23 cellular contexts compared by ENCODE assay signal in genomic region chr9:124708070-124708469, GRCh38.
DNase-seq lines count a peak whose midpoint lies in the region; ATAC-seq and TF ChIP-seq lines count a peak whose summit lies in the region.
"Had no signal": no experiment of that assay in that cellular context is flagged by ENCODE, and none has a peak within 500 bp of the region (broad histone marks: within the 10 kb centered on the region; RNA-seq: fewer than 3 reads in every experiment).

No MANE protein-coding gene starts in this region.

- no peak overlapping the region for H3K23ac ChIP-seq in mesenchymal stem cell (ENCODE audit: low read length in 2 of 2)

- 0 out of 2 replicates have a peak, but pooled peaks have one; percentile 5 for ATAC-seq in PC-3
- ATAC-seq: left ventricle myocardium superior, Right ventricle myocardium inferior had no signal

- H3K79me1 ChIP-seq in mesenchymal stem cell (replicated peaks; ENCODE audit: low read length, poor library complexity, severe bottlenecking) = peaks cover 25% of the 10 kb centered on the region

- peak overlapping the region in 1 of 2 experiments; percentile 33 for H3K18ac ChIP-seq in mesenchymal stem cell (ENCODE audit: low read depth in 1 of 2, low read length in 2 of 2)

- H3K9ac ChIP-seq in PC-3 (ENCODE audit: low read length) (peak overlapping the region; percentile 57), colonic mucosa (ENCODE audit: low read depth in 2 of 2, low read length in 2 of 2) (peak overlapping the region; percentile 30 to 66), mesenchymal stem cell (ENCODE audit: low read length) (no peak overlapping the region)

- intact Hi-C loops in PC-3 (cut with micrococcal nuclease) (no loop called here), colonic mucosa (cut with DNase I) (no loop called here), A673 (cut with micrococcal nuclease; ENCODE audit: unreplicated experiment) (no loop called here), spleen (cut with DNase I; ENCODE audit: low total_unique reads) (no loop called here)

- CTCF ChIA-PET in PC-3 (lab: Charles Lee) (interaction anchor here (2.0 kb wide), 1 partner anchor 156 kb away, joined by 9 read pairs; no protein-coding TSS in a partner anchor), A673 (lab: Charles Lee) (interaction anchor here (1.2 kb wide), 1 partner anchor 91 kb away, joined by 4 read pairs; no protein-coding TSS in a partner anchor)

- no peak overlapping the region for H2BK5ac ChIP-seq in mesenchymal stem cell (ENCODE audit: low read depth, low read length, poor library complexity, severe bottlenecking)

- H3K4me3 ChIP-seq in AG10803 (ENCODE audit: low read length) = no peak overlapping the region
- H3K4me3 ChIP-seq in PC-3 (ENCODE audit: low read length) = no peak overlapping the region
- no peak overlapping the region for H3K4me3 ChIP-seq in colonic mucosa
- H3K4me3 ChIP-seq in mesenchymal stem cell (ENCODE audit: insufficient read depth in 1 of 2, low read depth in 1 of 2, low read length in 2 of 2) = no peak overlapping the region
- H3K4me3 ChIP-seq in A673 (ENCODE audit: low read depth, low read length, poor library complexity, severe bottlenecking) = no peak overlapping the region
- no peak overlapping the region for H3K4me3 ChIP-seq in spleen
- H3K4me3 ChIP-seq: prostate gland, sigmoid colon, uterus had no signal

- no peaks in the 10 kb centered on the region for H3K79me2 ChIP-seq in PC-3 (ENCODE audit: low read length)

- POLR2A ChIA-PET in PC-3 (lab: Charles Lee; ENCODE audit: unreplicated experiment) (no interaction called here), A673 (lab: Charles Lee; ENCODE audit: low non-redundant PET) (no interaction called here)

- H4K91ac ChIP-seq in mesenchymal stem cell (ENCODE audit: low read length) = no peak overlapping the region

- H2BK15ac ChIP-seq in mesenchymal stem cell (ENCODE audit: low read depth, poor library complexity, severe bottlenecking) = peak overlapping the region; percentile 83

- no peaks in the 10 kb centered on the region for H4K20me1 ChIP-seq in PC-3 (ENCODE audit: low read length)

- WGBS in mesenchymal stem cell = 100% methylated on average over 1 of the region's 2 CpGs
- WGBS in spleen, 5 donors = 71 to 96% (median 90%) methylated on average over 2 of the region's 2 CpGs

- H3K27ac ChIP-seq in PC-3 (ENCODE audit: low read length) = peak overlapping the region; percentile 79
- H3K27ac ChIP-seq in colonic mucosa = peak overlapping the region; percentile 61
- H3K27ac ChIP-seq in mesenchymal stem cell (ENCODE audit: low read length, poor library complexity, severe bottlenecking) = no peak overlapping the region
- H3K27ac ChIP-seq in A673 (ENCODE audit: low read depth, low read length, poor library complexity, severe bottlenecking) = no peak overlapping the region
- H3K27ac ChIP-seq in spleen = no peak overlapping the region
- H3K27ac ChIP-seq: foreskin keratinocyte, prostate gland, sigmoid colon, uterus had no signal

- H3F3A ChIP-seq in PC-3 (ENCODE audit: low read length, unreplicated experiment) = no peaks in the 10 kb centered on the region

- H3K4ac ChIP-seq in mesenchymal stem cell (ENCODE audit: low read depth in 1 of 2, low read length in 2 of 2) = no peak overlapping the region

- H3K36me3 ChIP-seq in PC-3 (ENCODE audit: low read depth, low read length) (no peaks in the 10 kb centered on the region; the same call in 1 of the 2 replicates), colonic mucosa (no peaks in the 10 kb centered on the region), mesenchymal stem cell (ENCODE audit: control insufficient read depth in 1 of 2, insufficient read depth in 2 of 2, low read depth in 1 of 2, low read length in 2 of 2) (peaks cover 0 to 14% of the 10 kb centered on the region in 2 experiments), A673 (ENCODE audit: insufficient read depth, low read length, poor library complexity, severe bottlenecking) (no peaks in the 10 kb centered on the region), spleen (no peaks in the 10 kb centered on the region)
- H3K36me3 ChIP-seq: prostate gland, sigmoid colon, uterus had no signal

- H3K9me2 ChIP-seq in PC-3 (replicated peaks; ENCODE audit: low read length) = no peaks in the 10 kb centered on the region

- H3K9me3 ChIP-seq in PC-3 (ENCODE audit: low read length) (no peaks in the 10 kb centered on the region), colonic mucosa (no peaks in the 10 kb centered on the region), mesenchymal stem cell (ENCODE audit: control insufficient read depth, low read length) (no peaks in the 10 kb centered on the region), A673 (ENCODE audit: low read depth, low read length, poor library complexity, severe bottlenecking) (no peaks in the 10 kb centered on the region), spleen (no peaks in the 10 kb centered on the region)
- H3K9me3 ChIP-seq: prostate gland, sigmoid colon, uterus had no signal

- H2AK5ac ChIP-seq in mesenchymal stem cell (ENCODE audit: low read length, severe bottlenecking) = no peak overlapping the region

- DNase-seq in AG10803 (ENCODE audit: low read depth) (peak; percentile 29), PC-3 (no peak), colonic mucosa (peak; percentile 69), mesenchymal stem cell (no peak), A673 (ENCODE audit: low spot score) (no peak), spleen (no peak), HuH-7 (ENCODE audit: low spot score) (no peak)
- DNase-seq in activated CD4-positive, alpha-beta T cell treated with anti-CD3 and anti-CD28 coated beads for 48 hours = no peak
- DNase-seq: activated CD4-positive, alpha-beta memory T cell treated with anti-CD3 and anti-CD28 coated beads for 36 hours; activated CD4-positive, CD25-positive, alpha-beta regulatory T cell; activated naive CD8-positive, alpha-beta T cell treated with anti-CD3 and anti-CD28 coated beads, Interleukin-2, amount 10 ng/mL, durations not matched to agents 7 days and 5 days; effector CD4-positive, alpha-beta T cell; left ventricle myocardium superior; midbrain; NCI-H1105; NCI-H1930; NCI-H2227 treated with DMSO at 0.1 percent for 48 hours; NCI-H748 treated with DMSO at 0.1 percent for 48 hours; sigmoid colon; uterus had no signal

- no peak overlapping the region for H2BK12ac ChIP-seq in mesenchymal stem cell (ENCODE audit: low read length in 2 of 2)

- H2AFZ ChIP-seq in PC-3 (ENCODE audit: low read length) (peak overlapping the region; percentile 31; the same call in 1 of the 2 replicates), mesenchymal stem cell (ENCODE audit: low read depth, low read length) (no peak overlapping the region)

- TF ChIP-seq CTCF in AG10803 (conservative IDR thresholded peaks at IDR 0.05; ENCODE audit: low read length) (no peak), PC-3 (conservative IDR thresholded peaks at IDR 0.05; ENCODE audit: low read depth, low read length) (no peak), colonic mucosa (IDR thresholded peaks at IDR 0.05) (no peak), A673 (conservative IDR thresholded peaks at IDR 0.05; ENCODE audit: low read depth, low read length) (no peak), spleen (IDR thresholded peaks at IDR 0.05 in 8 of 11, conservative IDR thresholded peaks at IDR 0.05 in 3 of 11) (no peak)

- no peak overlapping the region for H4K8ac ChIP-seq in mesenchymal stem cell (ENCODE audit: low read length)

- H2BK120ac ChIP-seq in mesenchymal stem cell (ENCODE audit: low read depth, low read length) = no peak overlapping the region

- no TSS peak for BruUV-seq in PC-3 (replicated peaks; lab: Mats Ljungman, UMichigan)
- no TSS peak for BruUV-seq in A673 (replicated peaks; lab: Mats Ljungman, UMichigan)

- H3K4me1 ChIP-seq in PC-3 (ENCODE audit: insufficient read depth, low read length) (peaks cover 26% of the 10 kb centered on the region), colonic mucosa (no peaks in the 10 kb centered on the region), mesenchymal stem cell (ENCODE audit: control insufficient read depth, insufficient read depth, low read depth, low read length) (peaks cover 8% of the 10 kb centered on the region), A673 (ENCODE audit: insufficient read depth, low read length, poor library complexity, severe bottlenecking) (peaks cover 9% of the 10 kb centered on the region), spleen (peaks cover 0 to 9% (median 1%) of the 10 kb centered on the region in 6 donors)
- H3K4me1 ChIP-seq: prostate gland, uterus had no signal

- no peaks in the 10 kb centered on the region for H3K27me3 ChIP-seq in PC-3 (ENCODE audit: low read length)
- H3K27me3 ChIP-seq in colonic mucosa = no peaks in the 10 kb centered on the region
- H3K27me3 ChIP-seq in mesenchymal stem cell (ENCODE audit: control insufficient read depth in 1 of 2, insufficient read depth in 1 of 2, low read length in 2 of 2) = no peaks in the 10 kb centered on the region
- no peaks in the 10 kb centered on the region for H3K27me3 ChIP-seq in A673 (replicated peaks; ENCODE audit: insufficient read depth, low read depth, low read length, poor library complexity)
- no peaks in the 10 kb centered on the region for H3K27me3 ChIP-seq in spleen (replicated peaks in 1 of 7)
- H3K27me3 ChIP-seq: foreskin keratinocyte, sigmoid colon, uterus had no signal

- no peak overlapping the region for H3K14ac ChIP-seq in mesenchymal stem cell (ENCODE audit: low read length in 2 of 2)

- H3K4me2 ChIP-seq in PC-3 (ENCODE audit: low read length) = peak overlapping the region; percentile 63
- no peak overlapping the region for H3K4me2 ChIP-seq in mesenchymal stem cell (ENCODE audit: low read length, poor library complexity, severe bottlenecking)

- no peak for TF ChIP-seq POLR2A in spleen (IDR thresholded peaks at IDR 0.05)

Comparison
In these comparisons a context has a peak if more than half of its experiments do, and no peak if none do; other contexts are left out.
1. DNase-seq: peak in AG10803 (single experiment) and colonic mucosa (single experiment); none in PC-3 (single experiment), mesenchymal stem cell (single experiment), activated CD4-positive, alpha-beta T cell treated with anti-CD3 and anti-CD28 coated beads for 48 hours (single experiment), A673 (single experiment), spleen (single experiment) and HuH-7 (single experiment).
2. H3K27ac ChIP-seq: peak in PC-3 (single experiment) and colonic mucosa (single experiment); none in mesenchymal stem cell (single experiment), A673 (single experiment) and spleen (0 of 8).